ENCODE assay signal across 12 cellular contexts in genomic region chr2:9462872-9463697, GRCh38. TPM values are rescaled to one million over a fixed set of nuclear protein-coding genes. Genes with fewer than 3 reads are reported as not detected.
DNase-seq lines count a peak whose midpoint lies in the region; ATAC-seq and TF ChIP-seq lines count a peak whose summit lies in the region.
"Had no signal": no experiment of that assay in that cellular context is flagged by ENCODE, and none has a peak within 500 bp of the region (broad histone marks: within the 10 kb centered on the region; RNA-seq: fewer than 3 reads in every experiment).

No MANE protein-coding gene starts in this region.

- no peak overlapping the region for H3K4me3 ChIP-seq in endodermal cell (ENCODE audit: low read length)
- H3K4me3 ChIP-seq: MG63, tibial nerve had no signal

- no peaks in the 10 kb centered on the region for H3K9me3 Mint-ChIP-seq in endodermal cell

- H3K27ac ChIP-seq in endodermal cell (ENCODE audit: low read depth, low read length): peak overlapping the region; percentile 33
- H3K27ac ChIP-seq: tibial nerve had no signal

- no peaks in the 10 kb centered on the region for H3K27me3 Mint-ChIP-seq in endodermal cell (ENCODE audit: insufficient read depth)

- H3K4me1 Mint-ChIP-seq in endodermal cell: peaks cover 10% of the 10 kb centered on the region

- peaks cover 65% of the 10 kb centered on the region for H3K36me3 ChIP-seq in endodermal cell (ENCODE audit: control insufficient read depth, insufficient read depth, low read length)

- H3K4me1 ChIP-seq in endodermal cell (ENCODE audit: control insufficient read depth, insufficient read depth, low read length): no peaks in the 10 kb centered on the region
- H3K4me1 ChIP-seq: tibial nerve had no signal

- DNase-seq in COLO668 (lab: John Stamatoyannopoulos, UW; ENCODE audit: unreplicated experiment) (peak; percentile 22), NCI-H345 (lab: John Stamatoyannopoulos, UW) (peak; percentile 49), endodermal cell (peak; percentile 58), D341Med (ENCODE audit: low spot score) (no peak), GM20000 (ENCODE audit: low spot score) (no peak)
- DNase-seq: central memory CD4-positive, alpha-beta T cell; MG63; small intestine had no signal

- H3K27ac Mint-ChIP-seq in endodermal cell: peak overlapping the region; percentile 84

- H3K9me3 ChIP-seq in endodermal cell (ENCODE audit: control insufficient read depth, low read length): no peaks in the 10 kb centered on the region
- H3K9me3 ChIP-seq: MG63, tibial nerve had no signal

- TF ChIP-seq CTCF in endodermal cell (conservative IDR thresholded peaks at IDR 0.05): no peak
- TF ChIP-seq CTCF in GM20000 (IDR thresholded peaks at IDR 0.05; ENCODE audit: extremely low read depth, missing control alignments): no peak

- no peak overlapping the region for H3K9ac ChIP-seq in endodermal cell (ENCODE audit: extremely low read depth, low read length, poor library complexity, severe bottlenecking)

- no peaks in the 10 kb centered on the region for H3K27me3 ChIP-seq in endodermal cell (ENCODE audit: control insufficient read depth, insufficient read depth, low read length, poor library complexity, severe bottlenecking)
- H3K27me3 ChIP-seq: MG63, tibial nerve had no signal

- 92 to 97% methylated on average over 6 of the region's 6 CpGs for WGBS in endodermal cell (ENCODE audit: insufficient coverage in 1 of 2, insufficient read length in 1 of 2), 2 experiments

- no peak overlapping the region for H3K4me3 Mint-ChIP-seq in endodermal cell

- H3K36me3 Mint-ChIP-seq in endodermal cell (ENCODE audit: low read depth): peaks cover 42% of the 10 kb centered on the region

- ATAC-seq in GM19351 (IDR thresholded peaks at IDR 0.05; ENCODE audit: unreplicated experiment) (peak; percentile 26), GM18909 (IDR thresholded peaks at IDR 0.05; ENCODE audit: poor library complexity, unreplicated experiment) (no peak), GM21825 (IDR thresholded peaks at IDR 0.05; ENCODE audit: unreplicated experiment) (no peak)

RNA-seq across cellular contexts. Expression of gene IAH1, which starts 11.3 kb away (rescaled TPM):
- total RNA-seq in endodermal cell: 10 to 100 TPM; 33.6 to 50.6 TPM
- polyA plus RNA-seq in endodermal cell (2013, experiment 1 of 2): 23.4 TPM
- 23.3 TPM for polyA plus RNA-seq in endodermal cell (2013, experiment 2 of 2)

RNA-seq across cellular contexts. Expression of gene CPSF3, which starts 39.6 kb away (rescaled TPM):
- 10 to 100 TPM; 75.0 to 85.2 TPM for total RNA-seq in endodermal cell
- 95.0 TPM for polyA plus RNA-seq in endodermal cell (2013, experiment 1 of 2)
- 83.4 TPM for polyA plus RNA-seq in endodermal cell (2013, experiment 2 of 2)

RNA-seq across cellular contexts. Expression of gene ITGB1BP1, which starts 39.8 kb away (rescaled TPM):
- total RNA-seq in endodermal cell: 10 to 100 TPM; 34.9 to 58.9 TPM
- polyA plus RNA-seq in endodermal cell (2013, experiment 1 of 2): 42.8 TPM
- polyA plus RNA-seq in endodermal cell (2013, experiment 2 of 2): 47.2 TPM

Comparison
In these comparisons a context has a peak if more than half of its experiments do, and no peak if none do; other contexts are left out.
1. DNase-seq: peak in COLO668 (single experiment), NCI-H345 (single experiment) and endodermal cell (single experiment); none in D341Med (single experiment) and GM20000 (single experiment).